ENCODE assay signal across 17 cellular contexts in genomic region chr1:2151252-2151651, GRCh38. TPM values are rescaled to one million over a fixed set of nuclear protein-coding genes. Genes with fewer than 3 reads are reported as not detected.
DNase-seq lines count a peak whose midpoint lies in the region; ATAC-seq, FAIRE-seq and TF ChIP-seq lines count a peak whose summit lies in the region.
"Had no signal": no experiment of that assay in that cellular context is flagged by ENCODE, and none has a peak within 500 bp of the region (broad histone marks: within the 10 kb centered on the region; RNA-seq: fewer than 3 reads in every experiment).

No MANE protein-coding gene starts in this region.

- CTCF ChIA-PET in activated CD4-positive, alpha-beta memory T cell treated with anti-CD3 and anti-CD28 coated beads, Interleukin-2, amount 10 ng/mL, durations not matched to agents 7 days and 5 days (lab: Charles Lee): interaction anchor here (0.8 to 1.7 kb wide), 6 partner anchors 10 to 106 kb away, joined by 3 to 6 read pairs (median 4); partner anchors contain the start of gene FAAP20
- CTCF ChIA-PET in activated CD4-positive, alpha-beta memory T cell treated with anti-CD3 and anti-CD28 coated beads for 36 hours (lab: Charles Lee): interaction anchor here (0.6 to 4.2 kb wide), 4 partner anchors 12 to 103 kb away, joined by 3 to 21 read pairs (median 6); no protein-coding TSS in a partner anchor

- no peaks in the 10 kb centered on the region for H3K4me1 ChIP-seq in small intestine (ENCODE audit: control insufficient read depth in 2 of 2, insufficient read depth in 1 of 2, low read depth in 1 of 2, low read length in 1 of 2)
- H3K4me1 ChIP-seq: A549, tibial nerve had no signal

- ATAC-seq in sciatic nerve (peak; percentile 38), HG03342 (IDR thresholded peaks at IDR 0.05; ENCODE audit: unreplicated experiment) (no peak), HG03039 (IDR thresholded peaks at IDR 0.05; ENCODE audit: unreplicated experiment) (no peak)
- ATAC-seq: A549 had no signal

- FAIRE-seq in small intestine (lab: Jason Lieb, UNC): no peak
- FAIRE-seq: A549, frontal cortex had no signal

- H3K9me3 Mint-ChIP-seq in activated CD4-positive, alpha-beta memory T cell treated with anti-CD3 and anti-CD28 coated beads, Interleukin-2, amount 10 ng/mL, durations not matched to agents 7 days and 5 days: peaks cover 5% of the 10 kb centered on the region
- H3K9me3 Mint-ChIP-seq in activated CD4-positive, alpha-beta memory T cell treated with anti-CD3 and anti-CD28 coated beads for 36 hours: no peaks in the 10 kb centered on the region

- H3K36me3 Mint-ChIP-seq in activated CD4-positive, alpha-beta memory T cell treated with anti-CD3 and anti-CD28 coated beads, Interleukin-2, amount 10 ng/mL, durations not matched to agents 7 days and 5 days (ENCODE audit: low read depth): peaks cover 7% of the 10 kb centered on the region
- peaks cover 9% of the 10 kb centered on the region for H3K36me3 Mint-ChIP-seq in activated CD4-positive, alpha-beta memory T cell treated with anti-CD3 and anti-CD28 coated beads for 36 hours

- no peaks in the 10 kb centered on the region for H3K27me3 ChIP-seq in small intestine (ENCODE audit: control insufficient read depth in 2 of 2, insufficient read depth in 2 of 2, low read length in 2 of 2)
- H3K27me3 ChIP-seq: tibial nerve had no signal

- POLR2A ChIA-PET in activated CD4-positive, alpha-beta memory T cell treated with anti-CD3 and anti-CD28 coated beads, Interleukin-2, amount 10 ng/mL, durations not matched to agents 7 days and 5 days (lab: Charles Lee): no interaction called here
- POLR2A ChIA-PET in activated CD4-positive, alpha-beta memory T cell treated with anti-CD3 and anti-CD28 coated beads for 36 hours (lab: Charles Lee): no interaction called here

- intact Hi-C loops in activated CD4-positive, alpha-beta memory T cell treated with anti-CD3 and anti-CD28 coated beads for 36 hours (cut with micrococcal nuclease): no loop called here
- intact Hi-C loops in sciatic nerve (cut with DNase I): no loop called here

- peaks cover 13% of the 10 kb centered on the region for H3K4me1 Mint-ChIP-seq in activated CD4-positive, alpha-beta memory T cell treated with anti-CD3 and anti-CD28 coated beads, Interleukin-2, amount 10 ng/mL, durations not matched to agents 7 days and 5 days
- H3K4me1 Mint-ChIP-seq in activated CD4-positive, alpha-beta memory T cell treated with anti-CD3 and anti-CD28 coated beads for 36 hours (ENCODE audit: low read depth): peaks cover 8% of the 10 kb centered on the region

- no peak for DNase-seq in activated CD4-positive, alpha-beta memory T cell treated with anti-CD3 and anti-CD28 coated beads, Interleukin-2, amount 10 ng/mL, durations not matched to agents 7 days and 5 days
- DNase-seq in activated CD4-positive, alpha-beta memory T cell treated with anti-CD3 and anti-CD28 coated beads for 36 hours: no peak
- DNase-seq in NOMO-1 (lab: John Stamatoyannopoulos, UW; ENCODE audit: unreplicated experiment in 2 of 2) (peak; percentile 98), fibroblast of villous mesenchyme (ENCODE audit: low read depth) (peak; percentile 86), sciatic nerve (ENCODE audit: low spot score) (no peak), small intestine (no peak)
- DNase-seq: activated CD4-positive, alpha-beta T cell treated with anti-CD3 and anti-CD28 coated beads, Interleukin-2, amount 10 ng/mL, durations not matched to agents 24 days and 14 days; amniotic stem cell; CD4-positive, alpha-beta memory T cell; MM.1S; NCI-H2171 treated with DMSO at 0.1 percent for 48 hours; occipital lobe had no signal

- H3K27me3 Mint-ChIP-seq in activated CD4-positive, alpha-beta memory T cell treated with anti-CD3 and anti-CD28 coated beads, Interleukin-2, amount 10 ng/mL, durations not matched to agents 7 days and 5 days: no peaks in the 10 kb centered on the region
- no peaks in the 10 kb centered on the region for H3K27me3 Mint-ChIP-seq in activated CD4-positive, alpha-beta memory T cell treated with anti-CD3 and anti-CD28 coated beads for 36 hours
- H3K27me3 Mint-ChIP-seq: activated CD4-positive, alpha-beta T cell treated with anti-CD3 and anti-CD28 coated beads, Interleukin-2, amount 10 ng/mL, durations not matched to agents 24 days and 14 days; CD4-positive, alpha-beta memory T cell had no signal

- H3K9me3 ChIP-seq in small intestine (ENCODE audit: control insufficient read depth, low read depth): no peaks in the 10 kb centered on the region
- H3K9me3 ChIP-seq: A549, tibial nerve had no signal

- no peak overlapping the region for H3K27ac ChIP-seq in small intestine (ENCODE audit: low read depth in 1 of 2, low read length in 1 of 2)
- H3K27ac ChIP-seq: A549, tibial nerve had no signal

- WGBS in small intestine, 3 donors: 73 to 81% (median 77%) methylated on average over 10 of the region's 10 CpGs

- no peak for TF ChIP-seq CTCF in fibroblast of villous mesenchyme (IDR thresholded peaks at IDR 0.05; ENCODE audit: insufficient read depth, low read depth, low read length)

- peak overlapping the region; percentile 7 for H3K27ac Mint-ChIP-seq in activated CD4-positive, alpha-beta memory T cell treated with anti-CD3 and anti-CD28 coated beads, Interleukin-2, amount 10 ng/mL, durations not matched to agents 7 days and 5 days
- no peak overlapping the region for H3K27ac Mint-ChIP-seq in activated CD4-positive, alpha-beta memory T cell treated with anti-CD3 and anti-CD28 coated beads for 36 hours
- H3K27ac Mint-ChIP-seq: activated CD4-positive, alpha-beta T cell treated with anti-CD3 and anti-CD28 coated beads, Interleukin-2, amount 10 ng/mL, durations not matched to agents 24 days and 14 days had no signal

- peaks cover 0 to 25% of the 10 kb centered on the region in 2 donors for H3K36me3 ChIP-seq in small intestine (ENCODE audit: control insufficient read depth in 2 of 2, insufficient read depth in 2 of 2, low read length in 2 of 2)
- H3K36me3 ChIP-seq: tibial nerve had no signal

- no peak overlapping the region for H3K4me3 Mint-ChIP-seq in activated CD4-positive, alpha-beta memory T cell treated with anti-CD3 and anti-CD28 coated beads, Interleukin-2, amount 10 ng/mL, durations not matched to agents 7 days and 5 days
- no peak overlapping the region for H3K4me3 Mint-ChIP-seq in activated CD4-positive, alpha-beta memory T cell treated with anti-CD3 and anti-CD28 coated beads for 36 hours
- H3K4me3 Mint-ChIP-seq: activated CD4-positive, alpha-beta T cell treated with anti-CD3 and anti-CD28 coated beads, Interleukin-2, amount 10 ng/mL, durations not matched to agents 24 days and 14 days had no signal

- H3K4me3 ChIP-seq in fibroblast of villous mesenchyme (ENCODE audit: low read depth, low read length) (no peak overlapping the region), small intestine (ENCODE audit: low read depth in 1 of 2, low read length in 2 of 2) (no peak overlapping the region)
- H3K4me3 ChIP-seq: A549, tibial nerve had no signal

RNA-seq across cellular contexts. Expression of gene FAAP20, which starts 43.3 kb away (rescaled TPM):
- 10 to 100 TPM; 53.4 to 57.1 TPM for total RNA-seq in activated CD4-positive, alpha-beta memory T cell treated with anti-CD3 and anti-CD28 coated beads, Interleukin-2, amount 10 ng/mL, durations not matched to agents 7 days and 5 days
- 10 to 100 TPM; 64.9 to 69.8 TPM for total RNA-seq in activated CD4-positive, alpha-beta memory T cell treated with anti-CD3 and anti-CD28 coated beads for 36 hours
- total RNA-seq in fibroblast of villous mesenchyme: 20.7 and 30.3 TPM in 2 replicates
- 43.0 TPM for total RNA-seq in sciatic nerve
- 10 to 100 TPM; 20.6 to 51.4 (median 39.4) TPM for polyA plus RNA-seq in small intestine

Comparison
In these comparisons a context has a peak if more than half of its experiments do, and no peak if none do; other contexts are left out.
1. DNase-seq: peak in NOMO-1 (2 of 2) and fibroblast of villous mesenchyme (single experiment); none in activated CD4-positive, alpha-beta memory T cell treated with anti-CD3 and anti-CD28 coated beads, Interleukin-2, amount 10 ng/mL, durations not matched to agents 7 days and 5 days (single experiment), activated CD4-positive, alpha-beta memory T cell treated with anti-CD3 and anti-CD28 coated beads for 36 hours (single experiment), sciatic nerve (single experiment) and small intestine (single experiment).